38 cellular contexts compared by ENCODE assay signal in genomic region chr3:74127261-74127660, GRCh38.
"Had no signal": no experiment of that assay in that cellular context is flagged by ENCODE, and none has a peak within 500 bp of the region (broad histone marks: within the 10 kb centered on the region; RNA-seq: fewer than 3 reads in every experiment).

No MANE protein-coding gene starts in this region.

- H3K27ac Mint-ChIP-seq: activated naive CD4-positive, alpha-beta T cell treated with anti-CD3 and anti-CD28 coated beads for 36 hours; activated naive CD4-positive, alpha-beta T cell treated with anti-CD3 and anti-CD28 coated beads, Interleukin-2, amount 10 ng/mL, durations not matched to agents 7 days and 5 days; activated naive CD4-positive, alpha-beta T cell treated with anti-CD3 and anti-CD28 coated beads, Interleukin-2, amount 50 U/mL, for 24 hours; activated naive CD4-positive, alpha-beta T cell treated with anti-CD3 and anti-CD28 coated beads, Interleukin-2, amount 50 U/mL, for 72 hours; activated naive CD8-positive, alpha-beta T cell; activated naive CD8-positive, alpha-beta T cell treated with anti-CD3 and anti-CD28 coated beads for 36 hours; activated naive CD8-positive, alpha-beta T cell treated with anti-CD3 and anti-CD28 coated beads, Interleukin-2, amount 10 ng/mL, durations not matched to agents 7 days and 5 days; activated naive CD8-positive, alpha-beta T cell treated with anti-CD3 and anti-CD28 coated beads, Interleukin-2, amount 50 U/mL, for 24 hours; activated T-cell treated with anti-CD3 and anti-CD28 coated beads, Interleukin-2, amount 50 U/mL, for 24 hours; activated T-cell treated with anti-CD3 and anti-CD28 coated beads, Interleukin-2, amount 50 U/mL, for 72 hours; activated T-helper 1 cell treated with anti-CD3 and anti-CD28 coated beads, Interleukin-12 subunit alpha, Interleukin-12 subunit beta, Interleukin-2, Interleukin-4 antibody, amounts not matched to agents 30 ng/mL and 10 ng/mL and 1 ng/mL, durations not matched to agents 14 hours and 24 hours and 36 hours; activated T-helper 17 cell treated with anti-CD3 and anti-CD28 coated beads, Interleukin-2, amount 50 U/mL, for 72 hours; activated T-helper 2 cell treated with anti-CD3 and anti-CD28 coated beads, Interferon-gamma antibody, Interleukin-2, Interleukin-4, amounts not matched to agents 10 μg/mL and 5 μg/mL and 100 μg/mL, durations not matched to agents 14 hours and 24 hours and 36 hours; brain had no signal

- DNase-seq: activated effector memory CD4-positive, alpha-beta T cell treated with anti-CD3 and anti-CD28 coated beads, Interleukin-2, amount 50 U/mL, for 16 hours; activated effector memory CD4-positive, alpha-beta T cell treated with Interleukin-2 at 50 U/mL for 16 hours; activated gamma-delta T cell; activated gamma-delta T cell treated with Interleukin-2 at 50 U/mL for 16 hours; activated naive CD4-positive, alpha-beta T cell; activated naive CD4-positive, alpha-beta T cell treated with anti-CD3 and anti-CD28 coated beads for 36 hours; activated naive CD4-positive, alpha-beta T cell treated with anti-CD3 and anti-CD28 coated beads, Interleukin-2, amount 10 ng/mL, durations not matched to agents 7 days and 5 days; activated naive CD4-positive, alpha-beta T cell treated with anti-CD3 and anti-CD28 coated beads, Interleukin-2, amount 50 U/mL, for 16 hours; activated naive CD4-positive, alpha-beta T cell treated with Interleukin-2 at 50 U/mL for 16 hours; activated naive CD8-positive, alpha-beta T cell treated with anti-CD3 and anti-CD28 coated beads for 36 hours; activated naive CD8-positive, alpha-beta T cell treated with anti-CD3 and anti-CD28 coated beads, Interleukin-2, amount 10 ng/mL, durations not matched to agents 7 days and 5 days; activated naive CD8-positive, alpha-beta T cell treated with anti-CD3 and anti-CD28 coated beads, Interleukin-2, amount 50 U/mL, for 24 hours; activated T-cell treated with anti-CD3 and anti-CD28 coated beads, Interleukin-2, amount 50 U/mL, for 1 hour; activated T-cell treated with anti-CD3 and anti-CD28 coated beads, Interleukin-2, amount 50 U/mL, for 24 hours; activated T-cell treated with anti-CD3 and anti-CD28 coated beads, Interleukin-2, amount 50 U/mL, for 4 hours; activated T-cell treated with anti-CD3 and anti-CD28 coated beads, Interleukin-2, amount 50 U/mL, for 48 hours; activated T-cell treated with anti-CD3 and anti-CD28 coated beads, Interleukin-2, amount 50 U/mL, for 72 hours; adrenal gland; amniotic stem cell; amygdala; anterior cingulate cortex; aorta; body of pancreas; brain microvascular endothelial cell; caudate nucleus; central memory CD4-positive, alpha-beta T cell; cerebellar nuclear complex had no signal

- H3K4me3 Mint-ChIP-seq: activated naive CD4-positive, alpha-beta T cell treated with anti-CD3 and anti-CD28 coated beads for 36 hours; activated naive CD4-positive, alpha-beta T cell treated with anti-CD3 and anti-CD28 coated beads, Interleukin-2, amount 10 ng/mL, durations not matched to agents 7 days and 5 days; activated naive CD4-positive, alpha-beta T cell treated with anti-CD3 and anti-CD28 coated beads, Interleukin-2, amount 50 U/mL, for 24 hours; activated naive CD8-positive, alpha-beta T cell; activated naive CD8-positive, alpha-beta T cell treated with anti-CD3 and anti-CD28 coated beads for 36 hours; activated naive CD8-positive, alpha-beta T cell treated with anti-CD3 and anti-CD28 coated beads, Interleukin-2, amount 10 ng/mL, durations not matched to agents 7 days and 5 days; activated naive CD8-positive, alpha-beta T cell treated with anti-CD3 and anti-CD28 coated beads, Interleukin-2, amount 50 U/mL, for 24 hours; activated T-cell treated with anti-CD3 and anti-CD28 coated beads, Interleukin-2, amount 50 U/mL, for 24 hours; activated T-cell treated with anti-CD3 and anti-CD28 coated beads, Interleukin-2, amount 50 U/mL, for 4 hours; activated T-cell treated with anti-CD3 and anti-CD28 coated beads, Interleukin-2, amount 50 U/mL, for 72 hours; activated T-helper 1 cell treated with anti-CD3 and anti-CD28 coated beads, Interleukin-12 subunit alpha, Interleukin-12 subunit beta, Interleukin-2, Interleukin-4 antibody, amounts not matched to agents 30 ng/mL and 10 ng/mL and 1 ng/mL, durations not matched to agents 14 hours and 24 hours and 36 hours; activated T-helper 17 cell treated with anti-CD3 and anti-CD28 coated beads, Interleukin-2, amount 50 U/mL, for 72 hours; brain; central memory CD8-positive, alpha-beta T cell had no signal

- H3K27me3 Mint-ChIP-seq: activated naive CD4-positive, alpha-beta T cell treated with anti-CD3 and anti-CD28 coated beads, Interleukin-2, amount 10 ng/mL, durations not matched to agents 7 days and 5 days; activated naive CD4-positive, alpha-beta T cell treated with anti-CD3 and anti-CD28 coated beads, Interleukin-2, amount 50 U/mL, for 24 hours; activated naive CD8-positive, alpha-beta T cell; activated naive CD8-positive, alpha-beta T cell treated with anti-CD3 and anti-CD28 coated beads for 36 hours; activated naive CD8-positive, alpha-beta T cell treated with anti-CD3 and anti-CD28 coated beads, Interleukin-2, amount 10 ng/mL, durations not matched to agents 7 days and 5 days; activated naive CD8-positive, alpha-beta T cell treated with anti-CD3 and anti-CD28 coated beads, Interleukin-2, amount 50 U/mL, for 24 hours; activated T-cell treated with anti-CD3 and anti-CD28 coated beads, Interleukin-2, amount 50 U/mL, for 24 hours; activated T-helper 17 cell treated with anti-CD3 and anti-CD28 coated beads, Interleukin-2, amount 50 U/mL, for 72 hours; central memory CD8-positive, alpha-beta T cell had no signal

- H3K4me3 ChIP-seq: adrenal gland, ascending aorta, body of pancreas, breast epithelium, cardiac muscle cell had no signal

- H3K36me3 Mint-ChIP-seq: activated naive CD4-positive, alpha-beta T cell treated with anti-CD3 and anti-CD28 coated beads, Interleukin-2, amount 10 ng/mL, durations not matched to agents 7 days and 5 days; activated naive CD4-positive, alpha-beta T cell treated with anti-CD3 and anti-CD28 coated beads, Interleukin-2, amount 50 U/mL, for 24 hours; activated naive CD8-positive, alpha-beta T cell; activated naive CD8-positive, alpha-beta T cell treated with anti-CD3 and anti-CD28 coated beads for 36 hours; activated naive CD8-positive, alpha-beta T cell treated with anti-CD3 and anti-CD28 coated beads, Interleukin-2, amount 10 ng/mL, durations not matched to agents 7 days and 5 days; brain had no signal

- H3K4me1 Mint-ChIP-seq: activated naive CD4-positive, alpha-beta T cell treated with anti-CD3 and anti-CD28 coated beads, Interleukin-2, amount 10 ng/mL, durations not matched to agents 7 days and 5 days; activated naive CD4-positive, alpha-beta T cell treated with anti-CD3 and anti-CD28 coated beads, Interleukin-2, amount 50 U/mL, for 24 hours; activated naive CD8-positive, alpha-beta T cell treated with anti-CD3 and anti-CD28 coated beads for 36 hours; activated naive CD8-positive, alpha-beta T cell treated with anti-CD3 and anti-CD28 coated beads, Interleukin-2, amount 10 ng/mL, durations not matched to agents 7 days and 5 days; activated naive CD8-positive, alpha-beta T cell treated with anti-CD3 and anti-CD28 coated beads, Interleukin-2, amount 50 U/mL, for 24 hours; activated T-helper 17 cell treated with anti-CD3 and anti-CD28 coated beads, Interleukin-2, amount 50 U/mL, for 72 hours; brain; central memory CD8-positive, alpha-beta T cell had no signal
